Comparison of ENCODE assay signal across 15 cellular contexts in the genomic region with DNA sequence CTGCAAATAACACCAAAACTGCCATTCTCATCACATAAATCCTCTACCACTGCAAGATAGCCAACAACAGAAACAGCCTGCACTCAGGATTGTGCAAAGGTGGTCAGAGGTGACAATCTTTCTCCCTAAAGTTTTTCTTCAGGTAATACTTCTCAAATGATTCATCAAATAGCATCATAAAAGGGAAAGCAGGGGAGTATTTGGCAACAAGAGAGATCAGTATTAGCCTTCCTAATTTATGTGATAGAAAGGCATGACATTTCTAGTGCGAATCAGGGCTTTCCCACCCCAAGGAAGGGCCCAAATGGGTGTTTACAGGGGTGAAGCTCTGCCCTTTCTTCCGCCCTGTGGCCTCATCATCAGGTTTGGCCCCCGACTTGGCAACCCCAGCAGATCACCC.
DNase-seq lines count a peak whose midpoint lies in the region; ATAC-seq, FAIRE-seq and TF ChIP-seq lines count a peak whose summit lies in the region.
"Had no signal": no experiment of that assay in that cellular context is flagged by ENCODE, and none has a peak within 500 bp of the region (broad histone marks: within the 10 kb centered on the region; RNA-seq: fewer than 3 reads in every experiment).

No MANE protein-coding gene starts in this region.

- no peaks in the 10 kb centered on the region for H3K9me3 Mint-ChIP-seq in activated CD4-positive, alpha-beta T cell treated with anti-CD3 and anti-CD28 coated beads for 36 hours (ENCODE audit: low read depth)
- H3K9me3 Mint-ChIP-seq in endothelial cell (ENCODE audit: unreplicated experiment), result no peaks in the 10 kb centered on the region

- intact Hi-C loops in activated CD4-positive, alpha-beta T cell treated with anti-CD3 and anti-CD28 coated beads for 36 hours (cut with DNase I, micrococcal nuclease), result no loop called here

- H3K27me3 ChIP-seq in bronchial epithelial cell (ENCODE audit: control insufficient read depth, insufficient read depth, low read length), result no peaks in the 10 kb centered on the region

- peaks cover 58% of the 10 kb centered on the region for H3K4me1 Mint-ChIP-seq in activated CD4-positive, alpha-beta T cell treated with anti-CD3 and anti-CD28 coated beads for 36 hours
- H3K4me1 Mint-ChIP-seq in endothelial cell (ENCODE audit: unreplicated experiment), result peaks cover 5% of the 10 kb centered on the region

- peaks cover 12% of the 10 kb centered on the region for H3K36me3 Mint-ChIP-seq in activated CD4-positive, alpha-beta T cell treated with anti-CD3 and anti-CD28 coated beads for 36 hours (ENCODE audit: low read depth)
- no peaks in the 10 kb centered on the region for H3K36me3 Mint-ChIP-seq in endothelial cell (ENCODE audit: low read depth, unreplicated experiment)

- ATAC-seq in activated CD4-positive, alpha-beta T cell treated with anti-CD3 and anti-CD28 coated beads for 36 hours, result no peak
- peak; percentile 59 for ATAC-seq in omental fat pad (ENCODE audit: low FRiP score)
- ATAC-seq: Panc1 had no signal

- no peak for DNase-seq in activated CD4-positive, alpha-beta T cell treated with anti-CD3 and anti-CD28 coated beads for 36 hours
- no peak for DNase-seq in activated CD4-positive, alpha-beta T cell treated with anti-CD3 and anti-CD28 coated beads for 4 hours
- peak; percentile 13 for DNase-seq in NCI-H226
- DNase-seq in bronchial epithelial cell (ENCODE audit: low read depth), result peak; percentile 69
- no peak for DNase-seq in omental fat pad (ENCODE audit: low spot score)
- DNase-seq in OCI-M1 (lab: John Stamatoyannopoulos, UW), result no peak
- DNase-seq in frontal cortex (ENCODE audit: low spot score in 2 of 2), result no peak
- DNase-seq in endothelial cell (ENCODE audit: low spot score), result no peak
- DNase-seq: DMS79 treated with DMSO at 0.1 percent for 48 hours, MV-4-11, NCI-H187 treated with DMSO at 0.1 percent for 48 hours, NCI-H748 treated with DMSO at 0.1 percent for 48 hours, Right ventricle myocardium superior had no signal

- no peak for FAIRE-seq in bronchial epithelial cell (lab: Jason Lieb, UNC)
- no peak for FAIRE-seq in frontal cortex (lab: Jason Lieb, UNC)

- TF ChIP-seq CTCF in bronchial epithelial cell (IDR thresholded peaks at IDR 0.05; ENCODE audit: insufficient read depth, low read length, severe bottlenecking) (no peak), omental fat pad (IDR thresholded peaks at IDR 0.05) (no peak), endothelial cell (IDR thresholded peaks at IDR 0.05; ENCODE audit: unreplicated experiment) (no peak)

- no peak overlapping the region for H3K4me3 ChIP-seq in bronchial epithelial cell (ENCODE audit: low read depth, low read length)
- H3K4me3 ChIP-seq: HAP-1 had no signal

- CTCF ChIA-PET in activated CD4-positive, alpha-beta T cell treated with anti-CD3 and anti-CD28 coated beads for 36 hours (lab: Charles Lee), result interaction anchor here (0.9 to 1.7 kb wide), 2 partner anchors 9 to 64 kb away, joined by 3 to 6 read pairs; no protein-coding TSS in a partner anchor

- H3K36me3 ChIP-seq in bronchial epithelial cell (ENCODE audit: control insufficient read depth, insufficient read depth, low read length), result no peaks in the 10 kb centered on the region
- H3K36me3 ChIP-seq: HAP-1 had no signal

- no peaks in the 10 kb centered on the region for H3K27me3 Mint-ChIP-seq in activated CD4-positive, alpha-beta T cell treated with anti-CD3 and anti-CD28 coated beads for 36 hours
- peaks cover 1% of the 10 kb centered on the region for H3K27me3 Mint-ChIP-seq in endothelial cell (ENCODE audit: unreplicated experiment)

- no peak overlapping the region for H3K4me3 Mint-ChIP-seq in activated CD4-positive, alpha-beta T cell treated with anti-CD3 and anti-CD28 coated beads for 36 hours
- H3K4me3 Mint-ChIP-seq in endothelial cell (ENCODE audit: unreplicated experiment), result no peak overlapping the region

- H3K27ac Mint-ChIP-seq in activated CD4-positive, alpha-beta T cell treated with anti-CD3 and anti-CD28 coated beads for 36 hours, result peak overlapping the region; percentile 64
- no peak overlapping the region for H3K27ac Mint-ChIP-seq in endothelial cell (ENCODE audit: unreplicated experiment)

- POLR2A ChIA-PET in activated CD4-positive, alpha-beta T cell treated with anti-CD3 and anti-CD28 coated beads for 36 hours (lab: Charles Lee), result no interaction called here

Comparison
In these comparisons a context has a peak if more than half of its experiments do, and no peak if none do; other contexts are left out.
1. DNase-seq: peak in NCI-H226 (single experiment) and bronchial epithelial cell (single experiment); none in activated CD4-positive, alpha-beta T cell treated with anti-CD3 and anti-CD28 coated beads for 36 hours (single experiment), activated CD4-positive, alpha-beta T cell treated with anti-CD3 and anti-CD28 coated beads for 4 hours (0 of 2), omental fat pad (single experiment), OCI-M1 (single experiment), frontal cortex (0 of 2) and endothelial cell (single experiment).